In genomic region chr4:88964450-88964849, GRCh38 we compare ENCODE assay signal across 12 cellular contexts.
DNase-seq lines count a peak whose midpoint lies in the region; ATAC-seq and TF ChIP-seq lines count a peak whose summit lies in the region.
"Had no signal": no experiment of that assay in that cellular context is flagged by ENCODE, and none has a peak within 500 bp of the region (broad histone marks: within the 10 kb centered on the region; RNA-seq: fewer than 3 reads in every experiment).

No MANE protein-coding gene starts in this region.

- intact Hi-C loops in spleen (cut with DNase I; ENCODE audit: low total_unique reads): no loop called here

- no peak overlapping the region for H3K4me3 ChIP-seq in spleen
- H3K4me3 ChIP-seq: lower lobe of right lung, sigmoid colon had no signal

- no peak for TF ChIP-seq POLR2A in spleen (IDR thresholded peaks at IDR 0.05)

- H3K27me3 Mint-ChIP-seq in glutamatergic neuron (ENCODE audit: unreplicated experiment): no peaks in the 10 kb centered on the region

- no peaks in the 10 kb centered on the region for H3K9me3 ChIP-seq in spleen
- H3K9me3 ChIP-seq: lower lobe of right lung, sigmoid colon had no signal

- H3K27ac ChIP-seq in foreskin keratinocyte: peak overlapping the region; percentile 54
- peak overlapping the region in 2 of 8 donors; percentile 55 to 61 for H3K27ac ChIP-seq in spleen
- H3K27ac ChIP-seq: lower lobe of right lung, sigmoid colon had no signal

- no peak overlapping the region for H3K4me3 Mint-ChIP-seq in glutamatergic neuron (ENCODE audit: unreplicated experiment)

- no peaks in the 10 kb centered on the region for H3K36me3 ChIP-seq in spleen
- H3K36me3 ChIP-seq: lower lobe of right lung, sigmoid colon had no signal

- H3K27ac Mint-ChIP-seq in glutamatergic neuron (ENCODE audit: unreplicated experiment): no peak overlapping the region
- H3K27ac Mint-ChIP-seq: activated T-helper 2 cell treated with anti-CD3 and anti-CD28 coated beads, Interferon-gamma antibody, Interleukin-2, Interleukin-4, amounts not matched to agents 10 μg/mL and 5 μg/mL and 100 μg/mL, durations not matched to agents 14 hours and 24 hours and 36 hours had no signal

- no peaks in the 10 kb centered on the region for H3K27me3 ChIP-seq in foreskin keratinocyte
- H3K27me3 ChIP-seq in spleen (replicated peaks in 1 of 7): no peaks in the 10 kb centered on the region
- H3K27me3 ChIP-seq: sigmoid colon had no signal

- peak; percentile 61 for ATAC-seq in GM19025 (IDR thresholded peaks at IDR 0.05; ENCODE audit: low read depth, unreplicated experiment)
- ATAC-seq in foreskin keratinocyte: peak; percentile 88

- DNase-seq in DMS53 (lab: John Stamatoyannopoulos, UW) (peak; percentile 82), NCI-H69 (lab: John Stamatoyannopoulos, UW) (peak; percentile 4), foreskin keratinocyte (peak; percentile 50 to 69), HT-29 (ENCODE audit: low spot score) (no peak), spleen (no peak), glutamatergic neuron (no peak)
- DNase-seq in central memory CD4-positive, alpha-beta T cell: no peak
- DNase-seq: DMS79 treated with DMSO at 0.1 percent for 48 hours, lower lobe of right lung, sigmoid colon had no signal

- peaks cover under 1% of the 10 kb centered on the region for H3K9me3 Mint-ChIP-seq in glutamatergic neuron (ENCODE audit: unreplicated experiment)
- H3K9me3 Mint-ChIP-seq: activated T-helper 2 cell treated with anti-CD3 and anti-CD28 coated beads, Interferon-gamma antibody, Interleukin-2, Interleukin-4, amounts not matched to agents 10 μg/mL and 5 μg/mL and 100 μg/mL, durations not matched to agents 14 hours and 24 hours and 36 hours had no signal

- WGBS in spleen, 5 donors: 75 to 90% (median 79%) methylated on average over 4 of the region's 4 CpGs

- peaks cover 1% of the 10 kb centered on the region for H3K36me3 Mint-ChIP-seq in glutamatergic neuron (ENCODE audit: unreplicated experiment)

- TF ChIP-seq CTCF in foreskin keratinocyte (conservative IDR thresholded peaks at IDR 0.05) (no peak), spleen (IDR thresholded peaks at IDR 0.05 in 8 of 11, conservative IDR thresholded peaks at IDR 0.05 in 3 of 11) (no peak), glutamatergic neuron (IDR thresholded peaks at IDR 0.05; ENCODE audit: partially characterized antibody, unreplicated experiment) (no peak)

- H3K4me1 Mint-ChIP-seq in glutamatergic neuron (ENCODE audit: low read depth, unreplicated experiment): no peaks in the 10 kb centered on the region

- H3K4me1 ChIP-seq in foreskin keratinocyte (peaks cover 4% of the 10 kb centered on the region), spleen (peaks cover 0 to 20% (median 5%) of the 10 kb centered on the region in 6 donors)
- H3K4me1 ChIP-seq: sigmoid colon had no signal

Comparison
In these comparisons a context has a peak if more than half of its experiments do, and no peak if none do; other contexts are left out.
1. DNase-seq: peak in DMS53 (single experiment), NCI-H69 (single experiment) and foreskin keratinocyte (2 of 2); none in HT-29 (single experiment), central memory CD4-positive, alpha-beta T cell (single experiment), spleen (single experiment) and glutamatergic neuron (single experiment).